ENCODE assay signal across 2 cellular contexts in the genomic region with DNA sequence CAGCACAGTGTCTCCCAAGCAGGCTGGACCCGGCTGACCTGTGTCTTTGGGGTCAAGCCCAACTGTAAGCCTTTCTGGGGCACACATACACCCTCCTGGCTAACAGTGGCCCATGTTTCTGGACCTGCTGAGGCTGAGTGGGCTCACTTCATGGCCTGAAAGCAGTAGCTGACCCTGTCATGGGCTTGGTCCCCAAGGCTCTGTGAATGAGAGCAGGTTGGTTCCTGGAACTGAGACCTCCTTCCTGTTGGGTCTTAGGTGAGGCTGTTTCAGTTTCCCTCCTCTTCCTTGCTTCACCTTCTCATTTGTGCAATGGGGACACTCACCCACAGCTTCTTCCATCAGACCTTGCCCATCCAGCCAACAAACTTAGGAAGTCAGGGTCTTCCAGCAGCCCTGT.
TF ChIP-seq lines count a peak whose summit lies in the region.

No MANE protein-coding gene starts in this region.

TF ChIP-seq in HepG2, 621 proteins besides CTCF, POLR2A, EP300 and RAD21:
- TF ChIP-seq FOXJ3 (CRISPR knock-in tag; IDR thresholded peaks at IDR 0.05; ENCODE audit: borderline replicate concordance) (no peak), XBP1 (CRISPR knock-in tag; IDR thresholded peaks at IDR 0.05) (no peak), DNMT1 (CRISPR knock-in tag; IDR thresholded peaks at IDR 0.05) (no peak), ZBTB7A (CRISPR knock-in tag; IDR thresholded peaks at IDR 0.05) (0 out of 2 replicates have a peak, but pooled peaks have one; percentile 28), SMAD1 (CRISPR knock-in tag; IDR thresholded peaks at IDR 0.05; ENCODE audit: borderline replicate concordance, low read depth) (0 out of 2 replicates have a peak, but pooled peaks have one; percentile 20), ZNF18 (CRISPR knock-in tag; IDR thresholded peaks at IDR 0.05; ENCODE audit: insufficient replicate concordance) (no peak), ZNF354B (CRISPR knock-in tag; IDR thresholded peaks at IDR 0.05) (no peak), KLF16 (CRISPR knock-in tag; IDR thresholded peaks at IDR 0.05) (peak in 1 of 2 experiments; percentile 56; a peak in 1 of 4 replicates)
- TF ChIP-seq, protein P1, sequence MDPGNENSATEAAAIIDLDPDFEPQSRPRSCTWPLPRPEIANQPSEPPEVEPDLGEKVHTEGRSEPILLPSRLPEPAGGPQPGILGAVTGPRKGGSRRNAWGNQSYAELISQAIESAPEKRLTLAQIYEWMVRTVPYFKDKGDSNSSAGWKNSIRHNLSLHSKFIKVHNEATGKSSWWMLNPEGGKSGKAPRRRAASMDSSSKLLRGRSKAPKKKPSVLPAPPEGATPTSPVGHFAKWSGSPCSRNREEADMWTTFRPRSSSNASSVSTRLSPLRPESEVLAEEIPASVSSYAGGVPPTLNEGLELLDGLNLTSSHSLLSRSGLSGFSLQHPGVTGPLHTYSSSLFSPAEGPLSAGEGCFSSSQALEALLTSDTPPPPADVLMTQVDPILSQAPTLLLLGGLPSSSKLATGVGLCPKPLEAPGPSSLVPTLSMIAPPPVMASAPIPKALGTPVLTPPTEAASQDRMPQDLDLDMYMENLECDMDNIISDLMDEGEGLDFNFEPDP (CRISPR knock-in tag; conservative IDR thresholded peaks at IDR 0.05) = peak; percentile 93; the same call in 1 of the 2 replicates
- TF ChIP-seq, protein P2, sequence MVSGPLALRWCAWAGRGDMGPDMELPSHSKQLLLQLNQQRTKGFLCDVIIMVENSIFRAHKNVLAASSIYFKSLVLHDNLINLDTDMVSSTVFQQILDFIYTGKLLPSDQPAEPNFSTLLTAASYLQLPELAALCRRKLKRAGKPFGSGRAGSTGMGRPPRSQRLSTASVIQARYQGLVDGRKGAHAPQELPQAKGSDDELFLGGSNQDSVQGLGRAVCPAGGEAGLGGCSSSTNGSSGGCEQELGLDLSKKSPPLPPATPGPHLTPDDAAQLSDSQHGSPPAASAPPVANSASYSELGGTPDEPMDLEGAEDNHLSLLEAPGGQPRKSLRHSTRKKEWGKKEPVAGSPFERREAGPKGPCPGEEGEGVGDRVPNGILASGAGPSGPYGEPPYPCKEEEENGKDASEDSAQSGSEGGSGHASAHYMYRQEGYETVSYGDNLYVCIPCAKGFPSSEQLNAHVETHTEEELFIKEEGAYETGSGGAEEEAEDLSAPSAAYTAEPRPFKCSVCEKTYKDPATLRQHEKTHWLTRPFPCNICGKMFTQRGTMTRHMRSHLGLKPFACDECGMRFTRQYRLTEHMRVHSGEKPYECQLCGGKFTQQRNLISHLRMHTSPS (CRISPR knock-in tag; IDR thresholded peaks at IDR 0.05; ENCODE audit: low read depth) = no peak

TF ChIP-seq in GM23338, 12 proteins besides CTCF, POLR2A, EP300 and RAD21:
- TF ChIP-seq CREB1 (CRISPR knock-in tag; IDR thresholded peaks at IDR 0.05; ENCODE audit: low read depth) (no peak), STAT1 (IDR thresholded peaks at IDR 0.05; ENCODE audit: unreplicated experiment) (no peak), NANOG (IDR thresholded peaks at IDR 0.05; ENCODE audit: borderline replicate concordance) (no peak), ZNF331 (CRISPR knock-in tag; IDR thresholded peaks at IDR 0.05; ENCODE audit: low read depth) (no peak), POLR2AphosphoS5 (IDR thresholded peaks at IDR 0.05; ENCODE audit: low read depth) (no peak), EZH2phosphoT487 (IDR thresholded peaks at IDR 0.05; ENCODE audit: unreplicated experiment) (no peak), EZH2 (IDR thresholded peaks at IDR 0.05; ENCODE audit: low read depth, unreplicated experiment) (no peak), ETS1 (IDR thresholded peaks at IDR 0.05) (no peak), ZNF114 (CRISPR knock-in tag; IDR thresholded peaks at IDR 0.05) (no peak), JUNB (IDR thresholded peaks at IDR 0.05; ENCODE audit: unreplicated experiment) (no peak)
- TF ChIP-seq, protein P3, sequence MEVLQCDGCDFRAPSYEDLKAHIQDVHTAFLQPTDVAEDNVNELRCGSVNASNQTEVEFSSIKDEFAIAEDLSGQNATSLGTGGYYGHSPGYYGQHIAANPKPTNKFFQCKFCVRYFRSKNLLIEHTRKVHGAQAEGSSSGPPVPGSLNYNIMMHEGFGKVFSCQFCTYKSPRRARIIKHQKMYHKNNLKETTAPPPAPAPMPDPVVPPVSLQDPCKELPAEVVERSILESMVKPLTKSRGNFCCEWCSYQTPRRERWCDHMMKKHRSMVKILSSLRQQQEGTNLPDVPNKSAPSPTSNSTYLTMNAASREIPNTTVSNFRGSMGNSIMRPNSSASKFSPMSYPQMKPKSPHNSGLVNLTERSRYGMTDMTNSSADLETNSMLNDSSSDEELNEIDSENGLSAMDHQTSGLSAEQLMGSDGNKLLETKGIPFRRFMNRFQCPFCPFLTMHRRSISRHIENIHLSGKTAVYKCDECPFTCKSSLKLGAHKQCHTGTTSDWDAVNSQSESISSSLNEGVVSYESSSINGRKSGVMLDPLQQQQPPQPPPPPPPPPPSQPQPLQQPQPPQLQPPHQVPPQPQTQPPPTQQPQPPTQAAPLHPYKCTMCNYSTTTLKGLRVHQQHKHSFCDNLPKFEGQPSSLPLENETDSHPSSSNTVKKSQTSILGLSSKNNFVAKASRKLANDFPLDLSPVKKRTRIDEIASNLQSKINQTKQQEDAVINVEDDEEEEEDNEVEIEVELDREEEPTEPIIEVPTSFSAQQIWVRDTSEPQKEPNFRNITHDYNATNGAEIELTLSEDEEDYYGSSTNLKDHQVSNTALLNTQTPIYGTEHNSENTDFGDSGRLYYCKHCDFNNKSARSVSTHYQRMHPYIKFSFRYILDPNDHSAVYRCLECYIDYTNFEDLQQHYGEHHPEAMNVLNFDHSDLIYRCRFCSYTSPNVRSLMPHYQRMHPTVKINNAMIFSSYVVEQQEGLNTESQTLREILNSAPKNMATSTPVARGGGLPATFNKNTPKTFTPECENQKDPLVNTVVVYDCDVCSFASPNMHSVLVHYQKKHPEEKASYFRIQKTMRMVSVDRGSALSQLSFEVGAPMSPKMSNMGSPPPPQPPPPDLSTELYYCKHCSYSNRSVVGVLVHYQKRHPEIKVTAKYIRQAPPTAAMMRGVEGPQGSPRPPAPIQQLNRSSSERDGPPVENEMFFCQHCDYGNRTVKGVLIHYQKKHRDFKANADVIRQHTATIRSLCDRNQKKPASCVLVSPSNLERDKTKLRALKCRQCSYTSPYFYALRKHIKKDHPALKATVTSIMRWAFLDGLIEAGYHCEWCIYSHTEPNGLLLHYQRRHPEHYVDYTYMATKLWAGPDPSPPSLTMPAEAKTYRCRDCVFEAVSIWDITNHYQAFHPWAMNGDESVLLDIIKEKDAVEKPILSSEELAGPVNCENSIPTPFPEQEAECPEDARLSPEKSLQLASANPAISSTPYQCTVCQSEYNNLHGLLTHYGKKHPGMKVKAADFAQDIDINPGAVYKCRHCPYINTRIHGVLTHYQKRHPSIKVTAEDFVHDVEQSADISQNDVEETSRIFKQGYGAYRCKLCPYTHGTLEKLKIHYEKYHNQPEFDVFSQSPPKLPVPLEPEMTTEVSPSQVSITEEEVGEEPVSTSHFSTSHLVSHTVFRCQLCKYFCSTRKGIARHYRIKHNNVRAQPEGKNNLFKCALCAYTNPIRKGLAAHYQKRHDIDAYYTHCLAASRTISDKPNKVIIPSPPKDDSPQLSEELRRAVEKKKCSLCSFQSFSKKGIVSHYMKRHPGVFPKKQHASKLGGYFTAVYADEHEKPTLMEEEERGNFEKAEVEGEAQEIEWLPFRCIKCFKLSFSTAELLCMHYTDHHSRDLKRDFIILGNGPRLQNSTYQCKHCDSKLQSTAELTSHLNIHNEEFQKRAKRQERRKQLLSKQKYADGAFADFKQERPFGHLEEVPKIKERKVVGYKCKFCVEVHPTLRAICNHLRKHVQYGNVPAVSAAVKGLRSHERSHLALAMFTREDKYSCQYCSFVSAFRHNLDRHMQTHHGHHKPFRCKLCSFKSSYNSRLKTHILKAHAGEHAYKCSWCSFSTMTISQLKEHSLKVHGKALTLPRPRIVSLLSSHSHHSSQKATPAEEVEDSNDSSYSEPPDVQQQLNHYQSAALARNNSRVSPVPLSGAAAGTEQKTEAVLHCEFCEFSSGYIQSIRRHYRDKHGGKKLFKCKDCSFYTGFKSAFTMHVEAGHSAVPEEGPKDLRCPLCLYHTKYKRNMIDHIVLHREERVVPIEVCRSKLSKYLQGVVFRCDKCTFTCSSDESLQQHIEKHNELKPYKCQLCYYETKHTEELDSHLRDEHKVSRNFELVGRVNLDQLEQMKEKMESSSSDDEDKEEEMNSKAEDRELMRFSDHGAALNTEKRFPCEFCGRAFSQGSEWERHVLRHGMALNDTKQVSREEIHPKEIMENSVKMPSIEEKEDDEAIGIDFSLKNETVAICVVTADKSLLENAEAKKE (CRISPR knock-in tag; IDR thresholded peaks at IDR 0.05) = no peak
- TF ChIP-seq, protein P4, sequence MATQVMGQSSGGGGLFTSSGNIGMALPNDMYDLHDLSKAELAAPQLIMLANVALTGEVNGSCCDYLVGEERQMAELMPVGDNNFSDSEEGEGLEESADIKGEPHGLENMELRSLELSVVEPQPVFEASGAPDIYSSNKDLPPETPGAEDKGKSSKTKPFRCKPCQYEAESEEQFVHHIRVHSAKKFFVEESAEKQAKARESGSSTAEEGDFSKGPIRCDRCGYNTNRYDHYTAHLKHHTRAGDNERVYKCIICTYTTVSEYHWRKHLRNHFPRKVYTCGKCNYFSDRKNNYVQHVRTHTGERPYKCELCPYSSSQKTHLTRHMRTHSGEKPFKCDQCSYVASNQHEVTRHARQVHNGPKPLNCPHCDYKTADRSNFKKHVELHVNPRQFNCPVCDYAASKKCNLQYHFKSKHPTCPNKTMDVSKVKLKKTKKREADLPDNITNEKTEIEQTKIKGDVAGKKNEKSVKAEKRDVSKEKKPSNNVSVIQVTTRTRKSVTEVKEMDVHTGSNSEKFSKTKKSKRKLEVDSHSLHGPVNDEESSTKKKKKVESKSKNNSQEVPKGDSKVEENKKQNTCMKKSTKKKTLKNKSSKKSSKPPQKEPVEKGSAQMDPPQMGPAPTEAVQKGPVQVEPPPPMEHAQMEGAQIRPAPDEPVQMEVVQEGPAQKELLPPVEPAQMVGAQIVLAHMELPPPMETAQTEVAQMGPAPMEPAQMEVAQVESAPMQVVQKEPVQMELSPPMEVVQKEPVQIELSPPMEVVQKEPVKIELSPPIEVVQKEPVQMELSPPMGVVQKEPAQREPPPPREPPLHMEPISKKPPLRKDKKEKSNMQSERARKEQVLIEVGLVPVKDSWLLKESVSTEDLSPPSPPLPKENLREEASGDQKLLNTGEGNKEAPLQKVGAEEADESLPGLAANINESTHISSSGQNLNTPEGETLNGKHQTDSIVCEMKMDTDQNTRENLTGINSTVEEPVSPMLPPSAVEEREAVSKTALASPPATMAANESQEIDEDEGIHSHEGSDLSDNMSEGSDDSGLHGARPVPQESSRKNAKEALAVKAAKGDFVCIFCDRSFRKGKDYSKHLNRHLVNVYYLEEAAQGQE (IDR thresholded peaks at IDR 0.05; ENCODE audit: unreplicated experiment) = no peak
